In the genomic region with DNA sequence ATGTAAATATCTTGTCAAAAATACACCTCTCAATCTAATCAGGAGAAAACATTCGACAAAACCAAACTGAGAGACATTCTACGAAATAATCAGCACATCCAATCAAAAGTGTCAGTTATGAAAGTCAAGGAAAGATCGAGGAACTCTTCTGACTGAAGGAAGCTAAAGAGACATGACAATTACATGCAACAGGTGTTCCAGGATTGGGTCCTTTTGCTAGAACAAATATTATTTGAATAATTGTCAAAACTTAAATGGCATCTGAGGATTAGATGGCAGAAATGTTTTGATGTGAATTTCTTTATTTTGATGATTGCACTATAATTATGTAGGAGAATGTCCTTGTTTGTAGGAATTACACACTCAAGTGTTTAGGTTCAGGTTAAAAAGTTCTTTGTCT, we compare ENCODE assay signal across 1 cellular context.
TF ChIP-seq lines count a peak whose summit lies in the region.

No MANE protein-coding gene starts in this region.

TF ChIP-seq in K562, 482 proteins besides CTCF, POLR2A, EP300 and RAD21 (continued from another document):
- no peak for TF ChIP-seq RCOR1 (IDR thresholded peaks at IDR 0.05; ENCODE audit: borderline replicate concordance in 1 of 2, low read depth in 2 of 2, low read length in 2 of 2)
